In the genomic region with DNA sequence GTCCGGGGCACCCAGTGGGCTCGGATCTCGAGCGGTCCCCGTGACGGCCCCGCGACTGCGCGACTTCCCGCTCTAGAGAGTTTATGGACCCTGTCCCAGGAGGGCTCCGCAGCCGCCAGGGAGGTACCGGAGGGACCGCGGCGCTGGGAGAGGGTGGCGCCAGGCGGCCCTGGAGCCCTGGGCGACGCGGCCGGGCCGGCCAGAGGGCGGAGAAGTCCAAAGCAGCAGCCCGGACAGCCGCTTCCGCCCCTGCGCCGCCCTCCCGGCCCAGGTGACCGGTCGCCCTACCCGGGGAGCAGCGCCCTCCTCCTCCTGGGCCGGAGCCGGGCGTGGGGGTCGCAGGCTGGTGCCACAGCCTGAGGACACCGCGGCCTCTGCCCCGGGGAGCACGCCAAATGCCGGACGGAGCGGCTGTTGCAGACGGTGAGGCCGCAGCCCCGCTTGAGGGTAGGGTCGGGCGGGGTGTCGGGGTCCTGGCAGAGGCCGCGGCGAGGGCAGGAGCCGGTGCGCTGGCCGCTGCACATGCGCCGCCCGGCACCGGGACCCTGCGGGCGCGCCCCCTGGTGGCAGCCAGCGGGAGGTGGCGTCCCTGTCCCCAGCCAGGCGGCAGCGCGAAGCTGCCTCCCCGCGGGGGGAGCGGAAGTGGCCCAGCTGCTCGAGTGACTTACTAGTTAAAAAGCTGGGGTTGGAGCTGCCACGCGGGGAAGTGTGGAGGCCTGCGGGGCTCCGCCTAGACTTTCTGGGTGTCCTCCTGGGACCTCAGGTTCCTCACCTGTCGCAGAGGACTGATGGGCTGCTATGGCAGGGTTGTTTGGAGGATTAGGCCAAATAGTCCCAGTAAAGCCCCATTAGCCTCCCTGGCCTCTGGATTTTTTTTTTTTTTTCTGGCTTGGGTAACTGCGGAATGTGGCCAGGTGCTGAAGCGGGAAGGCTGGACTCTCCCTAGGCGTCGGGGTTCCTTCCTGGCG, we compare ENCODE assay signal across 1 cellular context.
A peak's percentile ranks its signal among the peaks of the same experiment; 100 is the strongest.
TF ChIP-seq lines count a peak whose summit lies in the region.

No MANE protein-coding gene starts in this region.

TF ChIP-seq in WTC11, 78 proteins besides CTCF, POLR2A, EP300 and RAD21 (continued from another document and continues in another):
- TF ChIP-seq, protein P1, sequence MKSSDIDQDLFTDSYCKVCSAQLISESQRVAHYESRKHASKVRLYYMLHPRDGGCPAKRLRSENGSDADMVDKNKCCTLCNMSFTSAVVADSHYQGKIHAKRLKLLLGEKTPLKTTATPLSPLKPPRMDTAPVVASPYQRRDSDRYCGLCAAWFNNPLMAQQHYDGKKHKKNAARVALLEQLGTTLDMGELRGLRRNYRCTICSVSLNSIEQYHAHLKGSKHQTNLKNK (CRISPR knock-in tag; IDR thresholded peaks at IDR 0.05), result no peak
- TF ChIP-seq, protein P2, sequence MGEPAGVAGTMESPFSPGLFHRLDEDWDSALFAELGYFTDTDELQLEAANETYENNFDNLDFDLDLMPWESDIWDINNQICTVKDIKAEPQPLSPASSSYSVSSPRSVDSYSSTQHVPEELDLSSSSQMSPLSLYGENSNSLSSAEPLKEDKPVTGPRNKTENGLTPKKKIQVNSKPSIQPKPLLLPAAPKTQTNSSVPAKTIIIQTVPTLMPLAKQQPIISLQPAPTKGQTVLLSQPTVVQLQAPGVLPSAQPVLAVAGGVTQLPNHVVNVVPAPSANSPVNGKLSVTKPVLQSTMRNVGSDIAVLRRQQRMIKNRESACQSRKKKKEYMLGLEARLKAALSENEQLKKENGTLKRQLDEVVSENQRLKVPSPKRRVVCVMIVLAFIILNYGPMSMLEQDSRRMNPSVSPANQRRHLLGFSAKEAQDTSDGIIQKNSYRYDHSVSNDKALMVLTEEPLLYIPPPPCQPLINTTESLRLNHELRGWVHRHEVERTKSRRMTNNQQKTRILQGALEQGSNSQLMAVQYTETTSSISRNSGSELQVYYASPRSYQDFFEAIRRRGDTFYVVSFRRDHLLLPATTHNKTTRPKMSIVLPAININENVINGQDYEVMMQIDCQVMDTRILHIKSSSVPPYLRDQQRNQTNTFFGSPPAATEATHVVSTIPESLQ (CRISPR knock-in tag; IDR thresholded peaks at IDR 0.05), result no peak
- TF ChIP-seq MXD4 (CRISPR knock-in tag; IDR thresholded peaks at IDR 0.05; ENCODE audit: borderline replicate concordance) (no peak), NR2C2 (CRISPR knock-in tag; IDR thresholded peaks at IDR 0.05) (0 out of 2 replicates have a peak, but pooled peaks have one; percentile 56), ZNF317 (CRISPR knock-in tag; IDR thresholded peaks at IDR 0.05; ENCODE audit: borderline replicate concordance, low read depth) (no peak; the same call in 1 of the 2 replicates), GTF2I (CRISPR knock-in tag; conservative IDR thresholded peaks at IDR 0.05) (no peak), NFATC4 (CRISPR knock-in tag; IDR thresholded peaks at IDR 0.05) (no peak), ZNF423 (CRISPR knock-in tag; IDR thresholded peaks at IDR 0.05) (peak; percentile 70), NFE2L1 (CRISPR knock-in tag; IDR thresholded peaks at IDR 0.05) (peak; percentile 72; the same call in 1 of the 2 replicates), KAT7 (CRISPR knock-in tag; IDR thresholded peaks at IDR 0.05; ENCODE audit: borderline replicate concordance) (no peak), TP53 (CRISPR knock-in tag; IDR thresholded peaks at IDR 0.05) (peak; percentile 87), CREM (CRISPR knock-in tag; IDR thresholded peaks at IDR 0.05) (peak; percentile 83), EMX1 (CRISPR knock-in tag; IDR thresholded peaks at IDR 0.05) (no peak), NR1H2 (CRISPR knock-in tag; IDR thresholded peaks at IDR 0.05) (no peak), SOX15 (CRISPR knock-in tag; IDR thresholded peaks at IDR 0.05) (no peak), TEAD1 (CRISPR knock-in tag; IDR thresholded peaks at IDR 0.05) (0 out of 2 replicates have a peak, but pooled peaks have one; percentile 45), ZNF416 (CRISPR knock-in tag; IDR thresholded peaks at IDR 0.05) (no peak), TEAD4 (CRISPR knock-in tag; IDR thresholded peaks at IDR 0.05) (no peak; the same call in 1 of the 2 replicates), ZNF671 (CRISPR knock-in tag; IDR thresholded peaks at IDR 0.05) (no peak), ZNF138 (CRISPR knock-in tag; conservative IDR thresholded peaks at IDR 0.05) (peak; percentile 87; the same call in 1 of the 2 replicates), ZNF219 (CRISPR knock-in tag; IDR thresholded peaks at IDR 0.05; ENCODE audit: borderline replicate concordance) (no peak), GABPB1 (CRISPR knock-in tag; IDR thresholded peaks at IDR 0.05) (no peak), IRF2 (CRISPR knock-in tag; IDR thresholded peaks at IDR 0.05; ENCODE audit: borderline replicate concordance, low read depth) (no peak)
- TF ChIP-seq, protein P3, sequence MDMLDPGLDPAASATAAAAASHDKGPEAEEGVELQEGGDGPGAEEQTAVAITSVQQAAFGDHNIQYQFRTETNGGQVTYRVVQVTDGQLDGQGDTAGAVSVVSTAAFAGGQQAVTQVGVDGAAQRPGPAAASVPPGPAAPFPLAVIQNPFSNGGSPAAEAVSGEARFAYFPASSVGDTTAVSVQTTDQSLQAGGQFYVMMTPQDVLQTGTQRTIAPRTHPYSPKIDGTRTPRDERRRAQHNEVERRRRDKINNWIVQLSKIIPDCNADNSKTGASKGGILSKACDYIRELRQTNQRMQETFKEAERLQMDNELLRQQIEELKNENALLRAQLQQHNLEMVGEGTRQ (CRISPR knock-in tag; IDR thresholded peaks at IDR 0.05), result peak; percentile 51; the same call in 1 of the 2 replicates
- TF ChIP-seq, protein P4, sequence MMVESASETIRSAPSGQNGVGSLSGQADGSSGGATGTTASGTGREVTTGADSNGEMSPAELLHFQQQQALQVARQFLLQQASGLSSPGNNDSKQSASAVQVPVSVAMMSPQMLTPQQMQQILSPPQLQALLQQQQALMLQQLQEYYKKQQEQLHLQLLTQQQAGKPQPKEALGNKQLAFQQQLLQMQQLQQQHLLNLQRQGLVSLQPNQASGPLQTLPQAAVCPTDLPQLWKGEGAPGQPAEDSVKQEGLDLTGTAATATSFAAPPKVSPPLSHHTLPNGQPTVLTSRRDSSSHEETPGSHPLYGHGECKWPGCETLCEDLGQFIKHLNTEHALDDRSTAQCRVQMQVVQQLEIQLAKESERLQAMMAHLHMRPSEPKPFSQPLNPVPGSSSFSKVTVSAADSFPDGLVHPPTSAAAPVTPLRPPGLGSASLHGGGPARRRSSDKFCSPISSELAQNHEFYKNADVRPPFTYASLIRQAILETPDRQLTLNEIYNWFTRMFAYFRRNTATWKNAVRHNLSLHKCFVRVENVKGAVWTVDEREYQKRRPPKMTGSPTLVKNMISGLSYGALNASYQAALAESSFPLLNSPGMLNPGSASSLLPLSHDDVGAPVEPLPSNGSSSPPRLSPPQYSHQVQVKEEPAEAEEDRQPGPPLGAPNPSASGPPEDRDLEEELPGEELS (CRISPR knock-in tag; IDR thresholded peaks at IDR 0.05), result peak; percentile 95
- TF ChIP-seq, protein P5, sequence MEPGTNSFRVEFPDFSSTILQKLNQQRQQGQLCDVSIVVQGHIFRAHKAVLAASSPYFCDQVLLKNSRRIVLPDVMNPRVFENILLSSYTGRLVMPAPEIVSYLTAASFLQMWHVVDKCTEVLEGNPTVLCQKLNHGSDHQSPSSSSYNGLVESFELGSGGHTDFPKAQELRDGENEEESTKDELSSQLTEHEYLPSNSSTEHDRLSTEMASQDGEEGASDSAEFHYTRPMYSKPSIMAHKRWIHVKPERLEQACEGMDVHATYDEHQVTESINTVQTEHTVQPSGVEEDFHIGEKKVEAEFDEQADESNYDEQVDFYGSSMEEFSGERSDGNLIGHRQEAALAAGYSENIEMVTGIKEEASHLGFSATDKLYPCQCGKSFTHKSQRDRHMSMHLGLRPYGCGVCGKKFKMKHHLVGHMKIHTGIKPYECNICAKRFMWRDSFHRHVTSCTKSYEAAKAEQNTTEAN (CRISPR knock-in tag; IDR thresholded peaks at IDR 0.05), result no peak
- TF ChIP-seq, protein P6, sequence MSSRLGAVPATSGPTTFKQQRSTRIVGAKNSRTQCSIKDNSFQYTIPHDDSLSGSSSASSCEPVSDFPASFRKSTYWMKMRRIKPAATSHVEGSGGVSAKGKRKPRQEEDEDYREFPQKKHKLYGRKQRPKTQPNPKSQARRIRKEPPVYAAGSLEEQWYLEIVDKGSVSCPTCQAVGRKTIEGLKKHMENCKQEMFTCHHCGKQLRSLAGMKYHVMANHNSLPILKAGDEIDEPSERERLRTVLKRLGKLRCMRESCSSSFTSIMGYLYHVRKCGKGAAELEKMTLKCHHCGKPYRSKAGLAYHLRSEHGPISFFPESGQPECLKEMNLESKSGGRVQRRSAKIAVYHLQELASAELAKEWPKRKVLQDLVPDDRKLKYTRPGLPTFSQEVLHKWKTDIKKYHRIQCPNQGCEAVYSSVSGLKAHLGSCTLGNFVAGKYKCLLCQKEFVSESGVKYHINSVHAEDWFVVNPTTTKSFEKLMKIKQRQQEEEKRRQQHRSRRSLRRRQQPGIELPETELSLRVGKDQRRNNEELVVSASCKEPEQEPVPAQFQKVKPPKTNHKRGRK (CRISPR knock-in tag; IDR thresholded peaks at IDR 0.05; ENCODE audit: borderline replicate concordance), result no peak
- TF ChIP-seq, protein P7, sequence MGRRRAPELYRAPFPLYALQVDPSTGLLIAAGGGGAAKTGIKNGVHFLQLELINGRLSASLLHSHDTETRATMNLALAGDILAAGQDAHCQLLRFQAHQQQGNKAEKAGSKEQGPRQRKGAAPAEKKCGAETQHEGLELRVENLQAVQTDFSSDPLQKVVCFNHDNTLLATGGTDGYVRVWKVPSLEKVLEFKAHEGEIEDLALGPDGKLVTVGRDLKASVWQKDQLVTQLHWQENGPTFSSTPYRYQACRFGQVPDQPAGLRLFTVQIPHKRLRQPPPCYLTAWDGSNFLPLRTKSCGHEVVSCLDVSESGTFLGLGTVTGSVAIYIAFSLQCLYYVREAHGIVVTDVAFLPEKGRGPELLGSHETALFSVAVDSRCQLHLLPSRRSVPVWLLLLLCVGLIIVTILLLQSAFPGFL (CRISPR knock-in tag; IDR thresholded peaks at IDR 0.05; ENCODE audit: borderline replicate concordance), result no peak
- TF ChIP-seq, protein P8, sequence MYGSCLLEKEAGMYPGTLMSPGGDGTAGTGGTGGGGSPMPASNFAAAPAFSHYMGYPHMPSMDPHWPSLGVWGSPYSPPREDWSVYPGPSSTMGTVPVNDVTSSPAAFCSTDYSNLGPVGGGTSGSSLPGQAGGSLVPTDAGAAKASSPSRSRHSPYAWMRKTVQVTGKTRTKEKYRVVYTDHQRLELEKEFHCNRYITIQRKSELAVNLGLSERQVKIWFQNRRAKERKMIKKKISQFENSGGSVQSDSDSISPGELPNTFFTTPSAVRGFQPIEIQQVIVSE (CRISPR knock-in tag; IDR thresholded peaks at IDR 0.05; ENCODE audit: borderline replicate concordance), result no peak
- TF ChIP-seq, protein P9, sequence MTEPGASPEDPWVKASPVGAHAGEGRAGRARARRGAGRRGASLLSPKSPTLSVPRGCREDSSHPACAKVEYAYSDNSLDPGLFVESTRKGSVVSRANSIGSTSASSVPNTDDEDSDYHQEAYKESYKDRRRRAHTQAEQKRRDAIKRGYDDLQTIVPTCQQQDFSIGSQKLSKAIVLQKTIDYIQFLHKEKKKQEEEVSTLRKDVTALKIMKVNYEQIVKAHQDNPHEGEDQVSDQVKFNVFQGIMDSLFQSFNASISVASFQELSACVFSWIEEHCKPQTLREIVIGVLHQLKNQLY (CRISPR knock-in tag; IDR thresholded peaks at IDR 0.05), result 0 out of 2 replicates have a peak, but pooled peaks have one; percentile 21
- TF ChIP-seq, protein P10, sequence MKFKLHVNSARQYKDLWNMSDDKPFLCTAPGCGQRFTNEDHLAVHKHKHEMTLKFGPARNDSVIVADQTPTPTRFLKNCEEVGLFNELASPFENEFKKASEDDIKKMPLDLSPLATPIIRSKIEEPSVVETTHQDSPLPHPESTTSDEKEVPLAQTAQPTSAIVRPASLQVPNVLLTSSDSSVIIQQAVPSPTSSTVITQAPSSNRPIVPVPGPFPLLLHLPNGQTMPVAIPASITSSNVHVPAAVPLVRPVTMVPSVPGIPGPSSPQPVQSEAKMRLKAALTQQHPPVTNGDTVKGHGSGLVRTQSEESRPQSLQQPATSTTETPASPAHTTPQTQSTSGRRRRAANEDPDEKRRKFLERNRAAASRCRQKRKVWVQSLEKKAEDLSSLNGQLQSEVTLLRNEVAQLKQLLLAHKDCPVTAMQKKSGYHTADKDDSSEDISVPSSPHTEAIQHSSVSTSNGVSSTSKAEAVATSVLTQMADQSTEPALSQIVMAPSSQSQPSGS (CRISPR knock-in tag; IDR thresholded peaks at IDR 0.05; ENCODE audit: borderline replicate concordance, low read depth), result no peak
- TF ChIP-seq, protein P11, sequence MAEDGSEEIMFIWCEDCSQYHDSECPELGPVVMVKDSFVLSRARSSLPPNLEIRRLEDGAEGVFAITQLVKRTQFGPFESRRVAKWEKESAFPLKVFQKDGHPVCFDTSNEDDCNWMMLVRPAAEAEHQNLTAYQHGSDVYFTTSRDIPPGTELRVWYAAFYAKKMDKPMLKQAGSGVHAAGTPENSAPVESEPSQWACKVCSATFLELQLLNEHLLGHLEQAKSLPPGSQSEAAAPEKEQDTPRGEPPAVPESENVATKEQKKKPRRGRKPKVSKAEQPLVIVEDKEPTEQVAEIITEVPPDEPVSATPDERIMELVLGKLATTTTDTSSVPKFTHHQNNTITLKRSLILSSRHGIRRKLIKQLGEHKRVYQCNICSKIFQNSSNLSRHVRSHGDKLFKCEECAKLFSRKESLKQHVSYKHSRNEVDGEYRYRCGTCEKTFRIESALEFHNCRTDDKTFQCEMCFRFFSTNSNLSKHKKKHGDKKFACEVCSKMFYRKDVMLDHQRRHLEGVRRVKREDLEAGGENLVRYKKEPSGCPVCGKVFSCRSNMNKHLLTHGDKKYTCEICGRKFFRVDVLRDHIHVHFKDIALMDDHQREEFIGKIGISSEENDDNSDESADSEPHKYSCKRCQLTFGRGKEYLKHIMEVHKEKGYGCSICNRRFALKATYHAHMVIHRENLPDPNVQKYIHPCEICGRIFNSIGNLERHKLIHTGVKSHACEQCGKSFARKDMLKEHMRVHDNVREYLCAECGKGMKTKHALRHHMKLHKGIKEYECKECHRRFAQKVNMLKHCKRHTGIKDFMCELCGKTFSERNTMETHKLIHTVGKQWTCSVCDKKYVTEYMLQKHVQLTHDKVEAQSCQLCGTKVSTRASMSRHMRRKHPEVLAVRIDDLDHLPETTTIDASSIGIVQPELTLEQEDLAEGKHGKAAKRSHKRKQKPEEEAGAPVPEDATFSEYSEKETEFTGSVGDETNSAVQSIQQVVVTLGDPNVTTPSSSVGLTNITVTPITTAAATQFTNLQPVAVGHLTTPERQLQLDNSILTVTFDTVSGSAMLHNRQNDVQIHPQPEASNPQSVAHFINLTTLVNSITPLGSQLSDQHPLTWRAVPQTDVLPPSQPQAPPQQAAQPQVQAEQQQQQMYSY (CRISPR knock-in tag; IDR thresholded peaks at IDR 0.05), result peak; percentile 48; the same call in 1 of the 2 replicates
